ENCODE assay signal across 8 cellular contexts in the genomic region with DNA sequence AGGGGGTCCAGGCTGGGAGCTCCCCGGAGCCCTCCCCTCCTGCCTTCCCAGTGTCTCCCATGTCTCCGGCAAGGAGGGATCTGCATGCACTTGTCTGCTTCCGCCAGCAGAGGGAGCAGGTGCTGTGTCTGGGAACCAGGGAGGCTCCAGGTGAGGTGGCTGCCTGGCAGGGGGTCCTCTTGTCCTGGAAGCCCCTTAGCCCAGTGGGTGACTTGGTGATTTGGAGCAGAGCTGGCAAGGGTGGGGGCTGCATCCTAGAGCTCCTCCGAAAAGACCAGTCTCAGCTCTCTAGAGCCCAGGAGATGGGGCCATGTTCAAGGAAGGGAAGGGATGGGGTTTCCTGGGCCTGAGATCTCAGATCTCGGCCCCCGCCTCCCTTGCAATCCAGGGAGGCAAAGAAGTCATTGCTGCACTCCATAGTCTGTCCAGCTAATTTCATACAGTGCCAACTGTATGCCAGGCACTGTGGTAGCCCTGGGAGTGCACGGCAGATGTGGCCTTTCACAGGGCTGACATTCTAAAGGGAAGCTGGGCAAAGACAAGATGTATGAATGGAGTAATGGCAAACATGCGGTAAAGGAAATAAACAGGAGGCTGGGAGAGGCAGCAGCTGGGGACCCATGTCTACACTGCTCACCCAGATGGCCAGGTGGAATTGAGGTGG. TPM values are rescaled to one million over a fixed set of nuclear protein-coding genes. Genes with fewer than 3 reads are reported as not detected.
A peak's percentile ranks its signal among the peaks of the same experiment; 100 is the strongest.
DNase-seq lines count a peak whose midpoint lies in the region; TF ChIP-seq lines count a peak whose summit lies in the region.

No MANE protein-coding gene starts in this region.

- H3K36me3 Mint-ChIP-seq in activated naive CD4-positive, alpha-beta T cell treated with anti-CD3 and anti-CD28 coated beads, Interleukin-2, amount 50 U/mL, for 24 hours: no peaks in the 10 kb centered on the region

- H3K9me3 ChIP-seq in prostate gland: no peaks in the 10 kb centered on the region
- no peaks in the 10 kb centered on the region for H3K9me3 ChIP-seq in uterus

- TF ChIP-seq POLR2A in prostate gland (IDR thresholded peaks at IDR 0.05) (no peak), uterus (IDR thresholded peaks at IDR 0.05) (no peak)

- H3K27me3 ChIP-seq in prostate gland (replicated peaks; ENCODE audit: insufficient read depth): peaks cover 5% of the 10 kb centered on the region
- H3K27me3 ChIP-seq in uterus: no peaks in the 10 kb centered on the region

- H3K27ac ChIP-seq in prostate gland (no peak overlapping the region), uterus (no peak overlapping the region)

- peaks cover 40% of the 10 kb centered on the region for H3K4me1 Mint-ChIP-seq in activated naive CD4-positive, alpha-beta T cell treated with anti-CD3 and anti-CD28 coated beads, Interleukin-2, amount 50 U/mL, for 24 hours

- no peaks in the 10 kb centered on the region for H3K27me3 Mint-ChIP-seq in activated naive CD4-positive, alpha-beta T cell treated with anti-CD3 and anti-CD28 coated beads, Interleukin-2, amount 50 U/mL, for 24 hours

- no peak overlapping the region for H3K4me3 Mint-ChIP-seq in activated naive CD4-positive, alpha-beta T cell treated with anti-CD3 and anti-CD28 coated beads, Interleukin-2, amount 50 U/mL, for 24 hours

- no peaks in the 10 kb centered on the region for H3K9me3 Mint-ChIP-seq in activated naive CD4-positive, alpha-beta T cell treated with anti-CD3 and anti-CD28 coated beads, Interleukin-2, amount 50 U/mL, for 24 hours

- H3K4me1 ChIP-seq in prostate gland (replicated peaks) (no peaks in the 10 kb centered on the region), uterus (no peaks in the 10 kb centered on the region)

- peak; percentile 7 to 47 for DNase-seq in NCI-H446 (lab: John Stamatoyannopoulos, UW)
- no peak for DNase-seq in NCI-H446 treated with DMSO at 0.1 percent for 48 hours (lab: John Stamatoyannopoulos, UW)
- peak; percentile 74 for DNase-seq in LoVo (ENCODE audit: low spot score)
- peak; percentile 24 for DNase-seq in SKM-1 treated with dmso at 0.1 percent for 144 hours (lab: John Stamatoyannopoulos, UW; ENCODE audit: unreplicated experiment)
- peak; percentile 54 to 90 (median 78) for DNase-seq in head of caudate nucleus
- DNase-seq in prostate gland (ENCODE audit: low spot score): peak; percentile 63
- DNase-seq in uterus: peak; percentile 31 to 50

- H3K27ac Mint-ChIP-seq in activated naive CD4-positive, alpha-beta T cell treated with anti-CD3 and anti-CD28 coated beads, Interleukin-2, amount 50 U/mL, for 24 hours: peak overlapping the region; percentile 65

- intact Hi-C loops in head of caudate nucleus (cut with DNase I) (loop anchor here (5.0 kb wide), 1 partner anchor 75 kb away; no protein-coding TSS in a partner anchor), prostate gland (cut with DNase I) (loop anchor here (5.0 to 10.0 kb wide), 2 partner anchors 75 to 253 kb away; no protein-coding TSS in a partner anchor), uterus (cut with DNase I; ENCODE audit: low total_unique reads) (no loop called here)

- H3K36me3 ChIP-seq in prostate gland (no peaks in the 10 kb centered on the region), uterus (no peaks in the 10 kb centered on the region)

- TF ChIP-seq CTCF in prostate gland (IDR thresholded peaks at IDR 0.05) (peak; percentile 70 to 87 (median 78)), uterus (IDR thresholded peaks at IDR 0.05) (peak; percentile 65 to 79 (median 72))

- no peak overlapping the region for H3K4me3 ChIP-seq in prostate gland
- no peak overlapping the region for H3K4me3 ChIP-seq in uterus

- 42% methylated on average over 8 of the region's 8 CpGs for WGBS in prostate gland

RNA-seq across cellular contexts. Expression of a gene that starts 20.4 kb away (rescaled TPM):
- total RNA-seq in prostate gland: 1 to 10 TPM in 1 of 2 donors, under 1 TPM in 1; 0.23 to 3.2 TPM
- 10 to 100 TPM in 1 of 4 donors, under 1 TPM in 1, not detected in 2; 0.24 to 59.1 TPM for total RNA-seq in uterus

RNA-seq across cellular contexts. Expression of a gene that starts 55.3 kb away (rescaled TPM):
- total RNA-seq in prostate gland: 10 to 100 TPM; 15.3 to 41.4 TPM
- total RNA-seq in uterus: 10 to 100 TPM in 3 of 4 donors, 1 to 10 TPM in 1; 2.8 to 32.3 (median 16.7) TPM

RNA-seq across cellular contexts. Expression of a gene that starts 57.5 kb away (rescaled TPM):
- total RNA-seq in prostate gland (under 1 TPM; 0.23 TPM), uterus (1 to 10 TPM in 1 of 4 donors, under 1 TPM in 1, not detected in 2; 0.09 to 3.1 TPM)
